9 cellular contexts compared by ENCODE assay signal in genomic region chr3:173045770-173046382, GRCh38.
DNase-seq lines count a peak whose midpoint lies in the region; ATAC-seq, FAIRE-seq and TF ChIP-seq lines count a peak whose summit lies in the region.
"Had no signal": no experiment of that assay in that cellular context is flagged by ENCODE, and none has a peak within 500 bp of the region (broad histone marks: within the 10 kb centered on the region; RNA-seq: fewer than 3 reads in every experiment).

No MANE protein-coding gene starts in this region.

- POLR2A ChIA-PET in A549 (lab: Yijun Ruan, JAX) = no interaction called here

- H2AFZ ChIP-seq in H9 (ENCODE audit: low read length) (no peak overlapping the region), hepatocyte (no peak overlapping the region)

- H3K23me2 ChIP-seq in H9 (ENCODE audit: insufficient read length, low read depth, low read length, poor library complexity, severe bottlenecking) = no peaks in the 10 kb centered on the region

- H3K4ac ChIP-seq in H9 (ENCODE audit: low read depth, low read length) = no peak overlapping the region

- H4K91ac ChIP-seq in H9 (ENCODE audit: insufficient read length, low read depth, low read length) = no peak overlapping the region

- H3K9me3 Mint-ChIP-seq in H9 = no peaks in the 10 kb centered on the region; a peak in 1 of 5 replicates
- H3K9me3 Mint-ChIP-seq: activated CD4-positive, alpha-beta memory T cell treated with anti-CD3 and anti-CD28 coated beads, Interleukin-2, amount 10 ng/mL, durations not matched to agents 7 days and 5 days had no signal

- H3K79me1 ChIP-seq in H9 (ENCODE audit: insufficient read depth, low read depth, low read length, poor library complexity, severe bottlenecking) = no peaks in the 10 kb centered on the region

- no peaks in the 10 kb centered on the region for H3K27me3 Mint-ChIP-seq in H9 (ENCODE audit: low read depth)
- H3K27me3 Mint-ChIP-seq: activated CD4-positive, alpha-beta memory T cell treated with anti-CD3 and anti-CD28 coated beads, Interleukin-2, amount 10 ng/mL, durations not matched to agents 7 days and 5 days had no signal

- H3K56ac ChIP-seq in H9 (ENCODE audit: insufficient read length, low read depth, low read length) = no peak overlapping the region

- H2BK20ac ChIP-seq in H9 (ENCODE audit: low read depth, low read length, poor library complexity, severe bottlenecking) = no peak overlapping the region

- DNase-seq in A549 (ENCODE audit: low read depth in 1 of 2, low spot score in 1 of 2) (no peak), H9 (no peak), adipocyte (ENCODE audit: low read depth) (peak; percentile 56), hepatocyte (ENCODE audit: low spot score) (no peak), amygdala (lab: John Stamatoyannopoulos, UW) (no peak), Peyer's patch (no peak)
- DNase-seq: activated CD4-positive, alpha-beta memory T cell treated with anti-CD3 and anti-CD28 coated beads, Interleukin-2, amount 10 ng/mL, durations not matched to agents 7 days and 5 days had no signal

- H3K14ac ChIP-seq in H9 (ENCODE audit: insufficient read depth, low read length) = no peak overlapping the region

- TF ChIP-seq CTCF in A549 (IDR thresholded peaks at IDR 0.05) (peak; percentile 33; the same call in 2 of the 3 replicates), H9 (conservative IDR thresholded peaks at IDR 0.05) (peak; percentile 61; the same call in 2 of the 3 replicates), hepatocyte (IDR thresholded peaks at IDR 0.05; ENCODE audit: poor library complexity) (peak; percentile 63), Peyer's patch (IDR thresholded peaks at IDR 0.05) (peak in 1 of 6 experiments; percentile 8)

- 2% methylated on average over 2 of the region's 2 CpGs for WGBS in A549 (ENCODE audit: missing lambda C conversion rate)
- WGBS in H9 (ENCODE audit: extremely low coverage, insufficient read length, low lambda C conversion rate) = no CpG with 5 or more reads among the region's 2 CpGs
- WGBS in hepatocyte (ENCODE audit: low lambda C conversion rate, missing lambda C conversion rate) = 63% methylated on average over 2 of the region's 2 CpGs

- no peak for TF ChIP-seq POLR2A in A549 (IDR thresholded peaks at IDR 0.05; ENCODE audit: low read length)
- TF ChIP-seq POLR2A in Peyer's patch (IDR thresholded peaks at IDR 0.05) = no peak

- no peak overlapping the region for H3T11ph ChIP-seq in H9 (ENCODE audit: low read length)

- H2AK5ac ChIP-seq in H9 (ENCODE audit: insufficient read length, low read length) = no peak overlapping the region

- H2BK120ac ChIP-seq in H9 (ENCODE audit: low read depth, low read length, poor library complexity, severe bottlenecking) = no peak overlapping the region

- H3K9ac ChIP-seq in H9 (ENCODE audit: extremely low read depth, insufficient read length, low read length) (no peak overlapping the region), adipocyte (ENCODE audit: low read length) (no peak overlapping the region)

- H3K79me2 ChIP-seq in H9 (ENCODE audit: insufficient read depth, low read length) (no peaks in the 10 kb centered on the region), hepatocyte (no peaks in the 10 kb centered on the region)

- H3K4me1 ChIP-seq in A549 (no peaks in the 10 kb centered on the region), H9 (ENCODE audit: insufficient read depth, low read length) (no peaks in the 10 kb centered on the region), adipocyte (ENCODE audit: control insufficient read depth, insufficient read depth, low read length) (no peaks in the 10 kb centered on the region), hepatocyte (ENCODE audit: insufficient read depth) (no peaks in the 10 kb centered on the region), Peyer's patch (no peaks in the 10 kb centered on the region)

- H3K23ac ChIP-seq in H9 (ENCODE audit: insufficient read length, low read depth, low read length) = no peak overlapping the region

- H3K27me3 ChIP-seq in H9 (ENCODE audit: insufficient read depth, low read length) (no peaks in the 10 kb centered on the region), adipocyte (replicated peaks; ENCODE audit: control insufficient read depth, insufficient read depth, low read length) (no peaks in the 10 kb centered on the region), hepatocyte (no peaks in the 10 kb centered on the region), Peyer's patch (no peaks in the 10 kb centered on the region)

- peak; percentile 20 to 44; a peak in 2 of 5 replicates for TF ChIP-seq RAD21 in A549 (conservative IDR thresholded peaks at IDR 0.05 in 1 of 2, IDR thresholded peaks at IDR 0.05 in 1 of 2)

- H4K8ac ChIP-seq in H9 (replicated peaks; ENCODE audit: insufficient read length, low read depth, low read length) = no peak overlapping the region

- H3K27ac ChIP-seq in A549 (no peak overlapping the region), H9 (ENCODE audit: insufficient read length, low read depth, low read length) (no peak overlapping the region), hepatocyte (no peak overlapping the region), Peyer's patch (no peak overlapping the region)

- CTCF ChIA-PET in A549 (lab: Yijun Ruan, JAX) = interaction anchor here (1.0 kb wide), 1 partner anchor 220 kb away, joined by 5 read pairs; no protein-coding TSS in a partner anchor

- H3K9me3 ChIP-seq in A549 = no peaks in the 10 kb centered on the region
- H3K9me3 ChIP-seq in H9 (ENCODE audit: control insufficient read depth, low read depth, low read length) = no peaks in the 10 kb centered on the region
- no peaks in the 10 kb centered on the region for H3K9me3 ChIP-seq in adipocyte (ENCODE audit: control insufficient read depth, low read length)
- H3K9me3 ChIP-seq in hepatocyte (ENCODE audit: low read depth) = no peaks in the 10 kb centered on the region
- H3K9me3 ChIP-seq in Peyer's patch = no peaks in the 10 kb centered on the region

- H2BK15ac ChIP-seq in H9 (ENCODE audit: low read depth, low read length) = no peak overlapping the region

- H3K4me3 ChIP-seq in A549 (no peak overlapping the region), adipocyte (ENCODE audit: low read length) (no peak overlapping the region), hepatocyte (no peak overlapping the region), Peyer's patch (no peak overlapping the region)

- ATAC-seq in A549 (no peak), HG03432 (IDR thresholded peaks at IDR 0.05; ENCODE audit: unreplicated experiment) (no peak), HG02981 (IDR thresholded peaks at IDR 0.05; ENCODE audit: unreplicated experiment) (no peak)

- no peak overlapping the region for H3K4me3 Mint-ChIP-seq in H9
- H3K4me3 Mint-ChIP-seq: activated CD4-positive, alpha-beta memory T cell treated with anti-CD3 and anti-CD28 coated beads, Interleukin-2, amount 10 ng/mL, durations not matched to agents 7 days and 5 days had no signal

- H4K20me1 ChIP-seq in H9 (ENCODE audit: control insufficient read depth, insufficient read depth, insufficient read length) (no peaks in the 10 kb centered on the region), hepatocyte (ENCODE audit: insufficient read depth, poor library complexity, severe bottlenecking) (no peaks in the 10 kb centered on the region)

- peaks cover 0 to 9% (median 0%) of the 10 kb centered on the region in 3 experiments; a peak in 2 of 7 replicates for H3K36me3 Mint-ChIP-seq in H9 (ENCODE audit: insufficient read depth in 1 of 3, low read depth in 3 of 3)

- no peak overlapping the region for H4K5ac ChIP-seq in H9 (ENCODE audit: insufficient read length, low read depth, low read length)

- no peak overlapping the region for H2BK5ac ChIP-seq in H9 (ENCODE audit: insufficient read length, low read length)

- H3K4me2 ChIP-seq in A549 (no peak overlapping the region), H9 (ENCODE audit: insufficient read depth, insufficient read length, low read length) (no peak overlapping the region), hepatocyte (no peak overlapping the region)

- no peak for TF ChIP-seq EP300 in A549 (IDR thresholded peaks at IDR 0.05)

- H3K36me3 ChIP-seq in adipocyte (ENCODE audit: control insufficient read depth, insufficient read depth, low read length, severe bottlenecking) = no peaks in the 10 kb centered on the region
- H3K36me3 ChIP-seq in hepatocyte (replicated peaks; ENCODE audit: insufficient read depth, low read depth) = no peaks in the 10 kb centered on the region
- no peaks in the 10 kb centered on the region for H3K36me3 ChIP-seq in Peyer's patch

- no peak for FAIRE-seq in A549 (lab: Jason Lieb, UNC)

- no peak overlapping the region for H3K18ac ChIP-seq in H9 (ENCODE audit: insufficient read length, low read depth, low read length)

- H3K4me1 Mint-ChIP-seq in H9 = no peaks in the 10 kb centered on the region
- H3K4me1 Mint-ChIP-seq: activated CD4-positive, alpha-beta memory T cell treated with anti-CD3 and anti-CD28 coated beads, Interleukin-2, amount 10 ng/mL, durations not matched to agents 7 days and 5 days had no signal

- no peaks in the 10 kb centered on the region for H3K9me2 ChIP-seq in hepatocyte (replicated peaks; ENCODE audit: insufficient read depth)

- H2BK12ac ChIP-seq in H9 (ENCODE audit: insufficient read length, low read depth, low read length) = no peak overlapping the region

- no peak overlapping the region for H3K27ac Mint-ChIP-seq in H9
- H3K27ac Mint-ChIP-seq: activated CD4-positive, alpha-beta memory T cell treated with anti-CD3 and anti-CD28 coated beads, Interleukin-2, amount 10 ng/mL, durations not matched to agents 7 days and 5 days had no signal

TF ChIP-seq in A549, 52 proteins besides CTCF, POLR2A, EP300 and RAD21:
- TF ChIP-seq HMGXB4 (CRISPR knock-in tag; IDR thresholded peaks at IDR 0.05; ENCODE audit: borderline replicate concordance) = no peak
- TF ChIP-seq SMC3 (IDR thresholded peaks at IDR 0.05) = peak; percentile 55; the same call in 2 of the 3 replicates
TF ChIP-seq in A549: peak in this region for 1.
